Comparison of ENCODE assay signal across 8 cellular contexts in genomic region chr18:48410095-48410920, GRCh38. TPM values are rescaled to one million over a fixed set of nuclear protein-coding genes. Genes with fewer than 3 reads are reported as not detected.
DNase-seq lines count a peak whose midpoint lies in the region; ATAC-seq and TF ChIP-seq lines count a peak whose summit lies in the region.

No MANE protein-coding gene starts in this region.

- H3K9me3 ChIP-seq in A673 (ENCODE audit: low read depth, low read length, poor library complexity, severe bottlenecking) = no peaks in the 10 kb centered on the region

- H3K4me3 ChIP-seq in A673 (ENCODE audit: low read depth, low read length, poor library complexity, severe bottlenecking) (peak overlapping the region; percentile 54), coronary artery (peak overlapping the region; percentile 94)

- intact Hi-C loops in A673 (cut with micrococcal nuclease; ENCODE audit: unreplicated experiment) (no loop called here), left colon (cut with DNase I, micrococcal nuclease) (no loop called here)

- H3K36me3 ChIP-seq in A673 (ENCODE audit: insufficient read depth, low read length, poor library complexity, severe bottlenecking) = no peaks in the 10 kb centered on the region

- CTCF ChIA-PET in A673 (lab: Charles Lee) = no interaction called here

- POLR2A ChIA-PET in A673 (lab: Charles Lee; ENCODE audit: low non-redundant PET) = no interaction called here

- DNase-seq in A673 (ENCODE audit: low spot score) = peak; percentile 87
- peak; percentile 72 for DNase-seq in NCI-H2196 treated with DMSO at 0.1 percent for 48 hours (lab: John Stamatoyannopoulos, UW; ENCODE audit: unreplicated experiment)
- peak; percentile 62 for DNase-seq in activated CD4-positive, alpha-beta T cell treated with anti-CD3 and anti-CD28 coated beads for 4 hours
- peak; percentile 95 for DNase-seq in coronary artery (ENCODE audit: low spot score)
- peak; percentile 91 to 92 for DNase-seq in left colon
- DNase-seq in stimulated activated CD4-positive, alpha-beta T cell treated with anti-CD3 and anti-CD28 coated beads, Interleukin-15, amount 100 ng/mL, for 24 hours = peak; percentile 89

- peak; percentile 76 for ATAC-seq in GM18870 (IDR thresholded peaks at IDR 0.05; ENCODE audit: unreplicated experiment)
- ATAC-seq in HG03103 (IDR thresholded peaks at IDR 0.05; ENCODE audit: low read depth, unreplicated experiment) = peak; percentile 94
- ATAC-seq in left colon = peak; percentile 98

- H3K27ac ChIP-seq in A673 (ENCODE audit: low read depth, low read length, poor library complexity, severe bottlenecking) (no peak overlapping the region), coronary artery (peak overlapping the region; percentile 87 to 94)

- peaks cover 56% of the 10 kb centered on the region for H3K27me3 ChIP-seq in A673 (replicated peaks; ENCODE audit: insufficient read depth, low read depth, low read length, poor library complexity)

- H3K4me1 ChIP-seq in A673 (ENCODE audit: insufficient read depth, low read length, poor library complexity, severe bottlenecking) = peaks cover 5% of the 10 kb centered on the region

- BruUV-seq in A673 (replicated peaks; lab: Mats Ljungman, UMichigan) = no TSS peak

- TF ChIP-seq CTCF in A673 (conservative IDR thresholded peaks at IDR 0.05; ENCODE audit: low read depth, low read length) (no peak), coronary artery (IDR thresholded peaks at IDR 0.05) (no peak)

RNA-seq across cellular contexts. Expression of gene ZBTB7C, which starts 1.1 kb away (rescaled TPM):
- total RNA-seq in A673 (2021) (0.07 and 0.32 TPM in 2 replicates), left colon (10 to 100 TPM; 52.1 to 53.4 TPM)

Comparison
In these comparisons a context has a peak if more than half of its experiments do, and no peak if none do; other contexts are left out.
1. RNA of gene ZBTB7C, which starts 1.1 kb away (total RNA-seq): 52.1 to 53.4 TPM in left colon; 0.07 to 0.32 TPM in A673; every median in the first group is over 10 times any median in the second.
2. Peak in every context shown above with its lines, with median percentiles within 50 percentile points of each other: DNase-seq and ATAC-seq.